ENCODE assay signal across 16 cellular contexts in the genomic region with DNA sequence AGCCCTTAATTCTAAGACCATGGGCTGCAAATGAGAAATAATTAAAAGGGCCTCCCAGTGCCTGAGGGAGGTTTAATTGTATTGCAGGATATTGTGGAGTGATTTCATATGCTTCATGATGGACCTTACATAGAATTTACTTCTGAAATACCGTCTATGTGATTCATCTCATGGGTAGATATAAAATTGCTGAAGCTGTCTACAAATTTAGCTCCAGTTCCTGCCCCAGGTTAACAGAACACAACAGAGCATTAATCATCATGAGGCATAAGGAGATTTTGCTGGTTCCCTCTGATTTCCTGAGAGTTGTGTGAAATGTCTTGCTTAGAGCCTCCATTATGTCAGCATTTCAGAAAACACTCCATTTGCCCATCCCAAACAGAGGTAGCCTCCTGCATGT. TPM values are rescaled to one million over a fixed set of nuclear protein-coding genes. Genes with fewer than 3 reads are reported as not detected.
"Had no signal": no experiment of that assay in that cellular context is flagged by ENCODE, and none has a peak within 500 bp of the region (broad histone marks: within the 10 kb centered on the region; RNA-seq: fewer than 3 reads in every experiment).

No MANE protein-coding gene starts in this region.

- DNase-seq: activated CD4-positive, CD25-positive, alpha-beta regulatory T cell; activated naive CD4-positive, alpha-beta T cell treated with anti-CD3 and anti-CD28 coated beads, Interleukin-2, amount 50 U/mL, for 16 hours; activated T-cell treated with anti-CD3 and anti-CD28 coated beads, Interleukin-2, amount 50 U/mL, for 1 hour; dorsolateral prefrontal cortex; foreskin melanocyte; heart right ventricle; pancreas; retina; stimulated activated naive B cell treated with anti-CD40 and anti-IgM and Interleukin-4, amounts not matched to agents 10 μg/mL and 1 μg/mL and 100 μg/mL, for 72 hours; substantia nigra; T-helper 1 cell; transverse colon had no signal

- H3K27me3 ChIP-seq: dorsolateral prefrontal cortex, esophagus muscularis mucosa, heart right ventricle, neural progenitor cell, pancreas, transverse colon had no signal

- H2AFZ ChIP-seq: neural progenitor cell had no signal

- H3K4me2 ChIP-seq: neural progenitor cell had no signal

- ATAC-seq: heart right ventricle; pancreas; stimulated activated naive B cell treated with anti-CD40 and anti-IgM and Interleukin-4, amounts not matched to agents 10 μg/mL and 1 μg/mL and 100 μg/mL, for 72 hours had no signal

- H3K27ac ChIP-seq: dorsolateral prefrontal cortex, esophagus muscularis mucosa, heart right ventricle, neural progenitor cell, pancreas, transverse colon had no signal

- H3K9me3 ChIP-seq: esophagus muscularis mucosa, heart right ventricle, pancreas, transverse colon had no signal

- H3K4me3 ChIP-seq: dorsolateral prefrontal cortex, esophagus muscularis mucosa, heart right ventricle, neural progenitor cell, pancreas, transverse colon had no signal

- H3K4me1 ChIP-seq: esophagus muscularis mucosa, heart right ventricle, pancreas had no signal

- H3K36me3 ChIP-seq: esophagus muscularis mucosa, heart right ventricle, neural progenitor cell, pancreas, transverse colon had no signal

RNA-seq across cellular contexts. Expression of a gene that starts 0.8 kb away (rescaled TPM):
- total RNA-seq: esophagus muscularis mucosa, heart right ventricle, lower leg skin, pancreas, transverse colon had no signal
- polyA plus RNA-seq: heart right ventricle, keratinocyte, pancreas had no signal
